In genomic region chr21:37365657-37366487, GRCh38 we compare ENCODE assay signal across 8 cellular contexts. TPM values are rescaled to one million over a fixed set of nuclear protein-coding genes. Genes with fewer than 3 reads are reported as not detected.
DNase-seq lines count a peak whose midpoint lies in the region; ATAC-seq and TF ChIP-seq lines count a peak whose summit lies in the region.

No MANE protein-coding gene starts in this region.

- H3K9me3 ChIP-seq in HUES6 (ENCODE audit: control insufficient read depth, insufficient read depth, low read depth, low read length): no peaks in the 10 kb centered on the region
- H3K9me3 ChIP-seq in SU-DHL-6 (ENCODE audit: insufficient read depth, low read length): no peaks in the 10 kb centered on the region
- no peaks in the 10 kb centered on the region for H3K9me3 ChIP-seq in right cardiac atrium (ENCODE audit: control insufficient read depth, low read length)

- TF ChIP-seq CTCF in SU-DHL-6 (IDR thresholded peaks at IDR 0.05; ENCODE audit: insufficient read depth, low read length, poor library complexity, severe bottlenecking) (no peak), GM13977 (IDR thresholded peaks at IDR 0.05; ENCODE audit: extremely low read depth, insufficient read depth, missing control alignments) (no peak)

- under 1% methylated on average over 99 of the region's 102 CpGs for WGBS in right cardiac atrium

- H3K4me1 ChIP-seq in HUES6 (ENCODE audit: control insufficient read depth, insufficient read depth, low read length): peaks cover 26% of the 10 kb centered on the region
- H3K4me1 ChIP-seq in right cardiac atrium (ENCODE audit: control insufficient read depth, insufficient read depth, low read length): no peaks in the 10 kb centered on the region

- H3K36me3 ChIP-seq in HUES6 (ENCODE audit: control insufficient read depth, insufficient read depth, low read length) (no peaks in the 10 kb centered on the region), SU-DHL-6 (ENCODE audit: low read length) (no peaks in the 10 kb centered on the region)

- peaks cover 37% of the 10 kb centered on the region for H3K79me2 ChIP-seq in SU-DHL-6 (ENCODE audit: insufficient read depth, low read length)

- in situ Hi-C loops in GM13977 (cut with MboI; ENCODE audit: low pct_unique_long_range_greater_than_20kb, low sequenced_read_pairs, unreplicated experiment): no loop called here

- peak overlapping the region; percentile 65 for H2AFZ ChIP-seq in SU-DHL-6 (ENCODE audit: low read depth, low read length, severe bottlenecking)

- H3K4me2 ChIP-seq in SU-DHL-6 (ENCODE audit: low read depth, low read length, poor library complexity, severe bottlenecking): peak overlapping the region; percentile 59

- peak overlapping the region; percentile 98 for H3K9ac ChIP-seq in HUES6 (ENCODE audit: low read length)
- peak overlapping the region; percentile 97 for H3K9ac ChIP-seq in SU-DHL-6 (ENCODE audit: low read length)

- H3K27ac ChIP-seq in HUES6 (ENCODE audit: low read depth, low read length) (peak overlapping the region; percentile 98), SU-DHL-6 (ENCODE audit: low read depth, low read length) (peak overlapping the region; percentile 92), right cardiac atrium (ENCODE audit: low read length) (peak overlapping the region; percentile 99)

- H3K4me3 ChIP-seq in HUES6 (ENCODE audit: low read depth, low read length): peak overlapping the region; percentile 92
- peak overlapping the region; percentile 68 for H3K4me3 ChIP-seq in SU-DHL-6 (ENCODE audit: insufficient read depth, low read length, poor library complexity, severe bottlenecking)
- H3K4me3 ChIP-seq in right cardiac atrium (ENCODE audit: low read length): peak overlapping the region; percentile 96

- intact Hi-C loops in right cardiac atrium (cut with DNase I): loop anchor here (5.0 to 10.0 kb wide), 5 partner anchors 99 to 199 kb away; partner anchors contain the start of gene VPS26C (in 3 of the 4)

- H3K27me3 ChIP-seq in HUES6 (ENCODE audit: control insufficient read depth, insufficient read depth, low read length) (no peaks in the 10 kb centered on the region), SU-DHL-6 (ENCODE audit: low read length) (no peaks in the 10 kb centered on the region), right cardiac atrium (ENCODE audit: control insufficient read depth, insufficient read depth) (no peaks in the 10 kb centered on the region)

- H3K9me2 ChIP-seq in SU-DHL-6 (replicated peaks; ENCODE audit: insufficient read depth, low read length): no peaks in the 10 kb centered on the region

- peaks cover 26% of the 10 kb centered on the region for H4K20me1 ChIP-seq in SU-DHL-6 (ENCODE audit: low read depth, low read length)

- DNase-seq in DMS79 treated with DMSO at 0.1 percent for 48 hours (lab: John Stamatoyannopoulos, UW) (peak; percentile 40), amygdala (lab: John Stamatoyannopoulos, UW) (peak in 40 of 56 donors; percentile 12 to 81 (median 58)), right cardiac atrium (peak; percentile 71 to 90 (median 88)), putamen (ENCODE audit: low spot score) (peak; percentile 57), GM13977 (ENCODE audit: low spot score) (no peak)

- H3F3A ChIP-seq in SU-DHL-6 (ENCODE audit: insufficient read depth): peaks cover 11% of the 10 kb centered on the region

- ATAC-seq in GM21447 (IDR thresholded peaks at IDR 0.05; ENCODE audit: unreplicated experiment): peak; percentile 21
- peak; percentile 42 to 44 for ATAC-seq in right cardiac atrium

RNA-seq across cellular contexts. Expression of gene DYRK1A, which starts 0.7 kb away (rescaled TPM):
- total RNA-seq in right cardiac atrium: 10 to 100 TPM; 67.6 to 76.9 (median 73.4) TPM
- polyA plus RNA-seq in right cardiac atrium: 28.4 TPM
